ENCODE assay signal across 17 cellular contexts in the genomic region with DNA sequence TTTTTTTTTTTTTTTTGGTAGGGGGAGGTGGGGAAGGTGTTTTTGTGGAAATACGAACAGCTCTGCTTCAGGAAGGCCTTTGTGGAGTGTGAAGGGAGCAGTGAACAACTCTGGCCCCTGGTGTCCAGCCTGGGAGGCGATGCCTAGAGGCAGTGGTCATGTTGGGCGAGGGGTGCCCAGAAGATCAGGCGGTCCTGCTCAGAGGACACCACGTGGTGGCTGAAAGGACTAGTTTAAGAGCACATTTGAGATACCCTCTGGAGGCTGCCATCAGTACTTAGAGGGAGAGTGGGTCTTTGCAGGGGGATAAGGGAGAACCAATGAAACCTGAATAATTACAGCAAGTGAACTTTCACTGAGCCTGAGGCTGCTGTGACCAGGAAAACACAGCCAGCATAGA. TPM values are rescaled to one million over a fixed set of nuclear protein-coding genes. Genes with fewer than 3 reads are reported as not detected.
DNase-seq lines count a peak whose midpoint lies in the region; ATAC-seq and TF ChIP-seq lines count a peak whose summit lies in the region.
"Had no signal": no experiment of that assay in that cellular context is flagged by ENCODE, and none has a peak within 500 bp of the region (broad histone marks: within the 10 kb centered on the region; RNA-seq: fewer than 3 reads in every experiment).

No MANE protein-coding gene starts in this region.

- H3K79me2 ChIP-seq in mesendoderm (ENCODE audit: control insufficient read depth, insufficient read depth, low read length), result no peaks in the 10 kb centered on the region
- no peaks in the 10 kb centered on the region for H3K79me2 ChIP-seq in SK-N-SH (ENCODE audit: insufficient read depth)

- H2BK120ac ChIP-seq in mesendoderm (ENCODE audit: low read depth, low read length), result no peak overlapping the region

- H3K27ac ChIP-seq in mesendoderm (ENCODE audit: low read depth, low read length), result no peak overlapping the region
- H3K27ac ChIP-seq in SK-N-SH (ENCODE audit: low read depth in 2 of 2, low read length in 1 of 2), result no peak overlapping the region
- H3K27ac ChIP-seq: BLaER1 treated with 17β-estradiol and CSF1 and Interleukin-3, amounts not matched to agents 10 nM and 100 nM; HL-60 had no signal

- H3K4me1 Mint-ChIP-seq in activated T-helper 17 cell treated with anti-CD3 and anti-CD28 coated beads, Interleukin-2, amount 50 U/mL, for 72 hours, result peaks cover 7% of the 10 kb centered on the region
- peaks cover 34% of the 10 kb centered on the region for H3K4me1 Mint-ChIP-seq in activated CD4-positive, alpha-beta T cell treated with anti-CD3 and anti-CD28 coated beads, Interleukin-2, amount 10 ng/mL, durations not matched to agents 7 days and 5 days
- H3K4me1 Mint-ChIP-seq in natural killer cell treated with Interleukin-12 subunit alpha and Interleukin-12 subunit beta and Interleukin-15 and Interleukin-18, amount 100 ng/mL, for 72 hours (ENCODE audit: low read depth in 2 of 2), result peaks cover 25 to 35% of the 10 kb centered on the region in 2 donors

- H3K4me3 Mint-ChIP-seq in activated T-helper 17 cell treated with anti-CD3 and anti-CD28 coated beads, Interleukin-2, amount 50 U/mL, for 72 hours, result no peak overlapping the region
- no peak overlapping the region for H3K4me3 Mint-ChIP-seq in activated CD4-positive, alpha-beta T cell treated with anti-CD3 and anti-CD28 coated beads, Interleukin-2, amount 10 ng/mL, durations not matched to agents 7 days and 5 days
- H3K4me3 Mint-ChIP-seq in natural killer cell treated with Interleukin-12 subunit alpha and Interleukin-12 subunit beta and Interleukin-15 and Interleukin-18, amount 100 ng/mL, for 72 hours, result no peak overlapping the region

- POLR2A ChIA-PET in activated CD4-positive, alpha-beta T cell treated with anti-CD3 and anti-CD28 coated beads, Interleukin-2, amount 10 ng/mL, durations not matched to agents 7 days and 5 days (lab: Charles Lee), result no interaction called here
- POLR2A ChIA-PET in SK-N-SH (lab: Yijun Ruan, JAX), result no interaction called here

- no peak for ATAC-seq in activated T-helper 17 cell treated with anti-CD3 and anti-CD28 coated beads, Interleukin-2, amount 50 U/mL, for 72 hours (replicated peaks)
- no peak for ATAC-seq in natural killer cell treated with Interleukin-12 subunit alpha and Interleukin-12 subunit beta and Interleukin-15 and Interleukin-18, amount 100 ng/mL, for 72 hours
- ATAC-seq: GM12878, K562, PC-3 had no signal

- H2BK15ac ChIP-seq in mesendoderm (replicated peaks; ENCODE audit: low read depth), result no peak overlapping the region

- H3K27me3 ChIP-seq in mesendoderm (ENCODE audit: insufficient read depth, low read length, poor library complexity) (no peaks in the 10 kb centered on the region), SK-N-SH (ENCODE audit: insufficient read depth) (no peaks in the 10 kb centered on the region)
- H3K27me3 ChIP-seq: BLaER1 treated with 17β-estradiol and CSF1 and Interleukin-3, amounts not matched to agents 10 nM and 100 nM had no signal

- H3K36me3 Mint-ChIP-seq in activated T-helper 17 cell treated with anti-CD3 and anti-CD28 coated beads, Interleukin-2, amount 50 U/mL, for 72 hours (ENCODE audit: low read depth), result no peaks in the 10 kb centered on the region
- peaks cover 4% of the 10 kb centered on the region for H3K36me3 Mint-ChIP-seq in activated CD4-positive, alpha-beta T cell treated with anti-CD3 and anti-CD28 coated beads, Interleukin-2, amount 10 ng/mL, durations not matched to agents 7 days and 5 days (ENCODE audit: low read depth)
- H3K36me3 Mint-ChIP-seq in natural killer cell treated with Interleukin-12 subunit alpha and Interleukin-12 subunit beta and Interleukin-15 and Interleukin-18, amount 100 ng/mL, for 72 hours, result no peaks in the 10 kb centered on the region

- peak; percentile 33 for DNase-seq in activated effector memory CD4-positive, alpha-beta T cell treated with anti-CD3 and anti-CD28 coated beads, Interleukin-2, amount 50 U/mL, for 16 hours
- DNase-seq in activated effector memory CD4-positive, alpha-beta T cell treated with Interleukin-2 at 50 U/mL for 16 hours, result no peak
- DNase-seq in mesendoderm (peak; percentile 16), medulla oblongata (ENCODE audit: extremely low spot score) (no peak), SK-N-SH (no peak)
- no peak for DNase-seq in activated CD4-positive, alpha-beta T cell treated with anti-CD3 and anti-CD28 coated beads, Interleukin-2, amount 10 ng/mL, durations not matched to agents 7 days and 5 days
- no peak for DNase-seq in natural killer cell treated with Interleukin-12 subunit alpha and Interleukin-12 subunit beta and Interleukin-15 and Interleukin-18, amount 100 ng/mL, for 72 hours (ENCODE audit: low spot score)
- DNase-seq: GDM1, NCI-H1930, NCI-H446, NCI-H69, PC-3 had no signal

- no peaks in the 10 kb centered on the region for H4K20me1 ChIP-seq in SK-N-SH (ENCODE audit: insufficient read depth)
- H4K20me1 ChIP-seq: BLaER1 treated with 17β-estradiol and CSF1 and Interleukin-3, amounts not matched to agents 10 nM and 100 nM had no signal

- H2AFZ ChIP-seq in SK-N-SH (ENCODE audit: low read depth), result no peak overlapping the region

- no peak for TF ChIP-seq CTCF in SK-N-SH (IDR thresholded peaks at IDR 0.05)

- CTCF ChIA-PET in activated CD4-positive, alpha-beta T cell treated with anti-CD3 and anti-CD28 coated beads, Interleukin-2, amount 10 ng/mL, durations not matched to agents 7 days and 5 days (lab: Charles Lee), result no interaction called here
- CTCF ChIA-PET in SK-N-SH (lab: Yijun Ruan, JAX), result interaction anchor here (0.8 kb wide), 1 partner anchor 13 kb away, joined by 3 read pairs; no protein-coding TSS in a partner anchor

- no peak for TF ChIP-seq RAD21 in SK-N-SH (IDR thresholded peaks at IDR 0.05; ENCODE audit: low read length)

- H4K5ac ChIP-seq in mesendoderm (ENCODE audit: low read length), result no peak overlapping the region

- no peak overlapping the region for H2AK5ac ChIP-seq in mesendoderm (ENCODE audit: low read length)

- no peak overlapping the region for H2BK5ac ChIP-seq in mesendoderm (ENCODE audit: low read length)

- peak overlapping the region; percentile 78 for H3K27ac Mint-ChIP-seq in activated T-helper 17 cell treated with anti-CD3 and anti-CD28 coated beads, Interleukin-2, amount 50 U/mL, for 72 hours
- no peak overlapping the region for H3K27ac Mint-ChIP-seq in activated CD4-positive, alpha-beta T cell treated with anti-CD3 and anti-CD28 coated beads, Interleukin-2, amount 10 ng/mL, durations not matched to agents 7 days and 5 days
- H3K27ac Mint-ChIP-seq in natural killer cell treated with Interleukin-12 subunit alpha and Interleukin-12 subunit beta and Interleukin-15 and Interleukin-18, amount 100 ng/mL, for 72 hours, result peak overlapping the region in 1 of 2 donors; percentile 64

- no peak overlapping the region for H3K56ac ChIP-seq in mesendoderm (ENCODE audit: low read length)

- no peaks in the 10 kb centered on the region for H3K79me1 ChIP-seq in mesendoderm (ENCODE audit: low read length)

- no peak for TF ChIP-seq EP300 in SK-N-SH (IDR thresholded peaks at IDR 0.05; ENCODE audit: borderline replicate concordance in 1 of 2, low read depth in 1 of 2, low read length in 1 of 2)

- H3K9me3 Mint-ChIP-seq in activated T-helper 17 cell treated with anti-CD3 and anti-CD28 coated beads, Interleukin-2, amount 50 U/mL, for 72 hours, result no peaks in the 10 kb centered on the region
- H3K9me3 Mint-ChIP-seq in activated CD4-positive, alpha-beta T cell treated with anti-CD3 and anti-CD28 coated beads, Interleukin-2, amount 10 ng/mL, durations not matched to agents 7 days and 5 days, result no peaks in the 10 kb centered on the region
- H3K9me3 Mint-ChIP-seq in natural killer cell treated with Interleukin-12 subunit alpha and Interleukin-12 subunit beta and Interleukin-15 and Interleukin-18, amount 100 ng/mL, for 72 hours, result no peaks in the 10 kb centered on the region

- no peak overlapping the region for H3K4me3 ChIP-seq in mesendoderm (ENCODE audit: low read length)
- no peak overlapping the region for H3K4me3 ChIP-seq in SK-N-SH (ENCODE audit: low read depth in 2 of 2, low read length in 1 of 2)
- H3K4me3 ChIP-seq: BLaER1 treated with 17β-estradiol and CSF1 and Interleukin-3, amounts not matched to agents 10 nM and 100 nM; GM12878; K562 had no signal

- H3K4me2 ChIP-seq in mesendoderm (ENCODE audit: low read length), result no peak overlapping the region
- H3K4me2 ChIP-seq in SK-N-SH, result no peak overlapping the region
- H3K4me2 ChIP-seq: BLaER1 treated with 17β-estradiol and CSF1 and Interleukin-3, amounts not matched to agents 10 nM and 100 nM had no signal

- peaks cover 9% of the 10 kb centered on the region for H3F3A ChIP-seq in SK-N-SH (replicated peaks; ENCODE audit: insufficient read depth)

- H3K4ac ChIP-seq in mesendoderm (ENCODE audit: low read depth, low read length), result no peak overlapping the region

- H3K4me1 ChIP-seq in mesendoderm (ENCODE audit: control insufficient read depth, low read depth, low read length) (no peaks in the 10 kb centered on the region), SK-N-SH (ENCODE audit: control insufficient read depth in 1 of 2, insufficient read depth in 2 of 2, low read depth in 1 of 2, low read length in 1 of 2) (peaks cover 0 to 38% of the 10 kb centered on the region in 2 experiments; a peak in 2 of 4 replicates)

- no peak overlapping the region for H4K8ac ChIP-seq in mesendoderm (ENCODE audit: low read depth, low read length)

- H3K27me3 Mint-ChIP-seq in activated T-helper 17 cell treated with anti-CD3 and anti-CD28 coated beads, Interleukin-2, amount 50 U/mL, for 72 hours, result no peaks in the 10 kb centered on the region
- peaks cover 8% of the 10 kb centered on the region for H3K27me3 Mint-ChIP-seq in activated CD4-positive, alpha-beta T cell treated with anti-CD3 and anti-CD28 coated beads, Interleukin-2, amount 10 ng/mL, durations not matched to agents 7 days and 5 days
- H3K27me3 Mint-ChIP-seq in natural killer cell treated with Interleukin-12 subunit alpha and Interleukin-12 subunit beta and Interleukin-15 and Interleukin-18, amount 100 ng/mL, for 72 hours, result no peaks in the 10 kb centered on the region

- WGBS in mesendoderm (ENCODE audit: extremely low coverage, insufficient coverage, low lambda C conversion rate), result no CpG with 5 or more reads among the region's 5 CpGs
- WGBS in SK-N-SH (ENCODE audit: low lambda C conversion rate), result 91% methylated on average over 5 of the region's 5 CpGs

- H3K9me3 ChIP-seq in SK-N-SH, result no peaks in the 10 kb centered on the region
- H3K9me3 ChIP-seq: BLaER1 treated with 17β-estradiol and CSF1 and Interleukin-3, amounts not matched to agents 10 nM and 100 nM had no signal

- H3K9ac ChIP-seq in mesendoderm (ENCODE audit: low read length) (no peak overlapping the region), SK-N-SH (no peak overlapping the region)
- H3K9ac ChIP-seq: BLaER1 treated with 17β-estradiol and CSF1 and Interleukin-3, amounts not matched to agents 10 nM and 100 nM had no signal

- no peaks in the 10 kb centered on the region for H3K36me3 ChIP-seq in mesendoderm (ENCODE audit: control insufficient read depth, insufficient read depth, low read length)
- no peaks in the 10 kb centered on the region for H3K36me3 ChIP-seq in SK-N-SH (replicated peaks in 1 of 2; ENCODE audit: control insufficient read depth in 1 of 2, insufficient read depth in 2 of 2, low read length in 1 of 2)
- H3K36me3 ChIP-seq: BLaER1 treated with 17β-estradiol and CSF1 and Interleukin-3, amounts not matched to agents 10 nM and 100 nM had no signal

- H3K18ac ChIP-seq in mesendoderm (ENCODE audit: low read length), result no peak overlapping the region

- no peak overlapping the region for H3K23ac ChIP-seq in mesendoderm (ENCODE audit: low read length)

- H3K9me2 ChIP-seq in SK-N-SH, result no peaks in the 10 kb centered on the region

RNA-seq across cellular contexts. Expression of gene RHOT1, which starts 40.1 kb away (rescaled TPM):
- total RNA-seq in activated T-helper 17 cell treated with anti-CD3 and anti-CD28 coated beads, Interleukin-2, amount 50 U/mL, for 72 hours, result 10 to 100 TPM; 19.5 to 26.2 TPM
- polyA plus RNA-seq in mesendoderm (2013, experiment 1 of 2), result 20.1 TPM
- polyA plus RNA-seq in mesendoderm (2013, experiment 2 of 2), result 20.8 TPM
- 10 to 100 TPM; 26.4 to 33.6 TPM for total RNA-seq in activated CD4-positive, alpha-beta T cell treated with anti-CD3 and anti-CD28 coated beads, Interleukin-2, amount 10 ng/mL, durations not matched to agents 7 days and 5 days
- total RNA-seq in natural killer cell treated with Interleukin-12 subunit alpha and Interleukin-12 subunit beta and Interleukin-15 and Interleukin-18, amount 100 ng/mL, for 72 hours, result 10 to 100 TPM; 25.2 to 27.1 TPM
- 25.0 and 36.1 TPM in 2 replicates for polyA plus RNA-seq in SK-N-SH (2012; rRNA removed)
- 39.7 and 42.9 TPM in 2 replicates for polyA plus RNA-seq in SK-N-SH (2012; cell fraction: cytosol; rRNA removed)
- 11.5 and 30.5 TPM in 2 replicates for polyA plus RNA-seq in SK-N-SH (2012; cell fraction: nucleus; rRNA removed)

Comparison
In these comparisons a context has a peak if more than half of its experiments do, and no peak if none do; other contexts are left out.
1. DNase-seq: peak in activated effector memory CD4-positive, alpha-beta T cell treated with anti-CD3 and anti-CD28 coated beads, Interleukin-2, amount 50 U/mL, for 16 hours (single experiment) and mesendoderm (single experiment); none in activated effector memory CD4-positive, alpha-beta T cell treated with Interleukin-2 at 50 U/mL for 16 hours (single experiment), activated CD4-positive, alpha-beta T cell treated with anti-CD3 and anti-CD28 coated beads, Interleukin-2, amount 10 ng/mL, durations not matched to agents 7 days and 5 days (single experiment), natural killer cell treated with Interleukin-12 subunit alpha and Interleukin-12 subunit beta and Interleukin-15 and Interleukin-18, amount 100 ng/mL, for 72 hours (single experiment), medulla oblongata (single experiment) and SK-N-SH (single experiment).